10 cellular contexts compared by ENCODE assay signal in the genomic region with DNA sequence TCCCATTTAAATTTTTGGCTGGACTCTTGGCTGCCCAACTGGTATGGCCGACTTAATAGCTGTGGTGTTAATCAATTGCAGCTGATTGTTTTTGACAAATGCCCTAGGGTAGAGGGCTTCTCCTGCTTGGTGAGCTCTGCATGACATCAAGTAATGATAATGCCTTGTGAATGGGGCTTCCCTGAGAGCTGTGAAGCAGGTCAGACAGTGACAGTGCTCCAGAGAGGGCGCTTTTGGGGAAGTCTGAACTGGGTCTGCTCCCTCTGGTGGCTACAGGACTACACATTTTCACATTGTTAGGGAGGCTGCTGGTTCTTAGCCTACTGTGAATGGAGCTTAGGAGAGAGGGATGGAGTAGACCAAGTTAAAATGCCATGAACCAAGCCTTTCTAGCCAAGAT.
A peak's percentile ranks its signal among the peaks of the same experiment; 100 is the strongest.
DNase-seq lines count a peak whose midpoint lies in the region; ATAC-seq and TF ChIP-seq lines count a peak whose summit lies in the region.
"Had no signal": no experiment of that assay in that cellular context is flagged by ENCODE, and none has a peak within 500 bp of the region (broad histone marks: within the 10 kb centered on the region; RNA-seq: fewer than 3 reads in every experiment).

No MANE protein-coding gene starts in this region.

- TF ChIP-seq CTCF in VCaP (conservative IDR thresholded peaks at IDR 0.05), result peak; percentile 39

- DNase-seq in ELF-1 (ENCODE audit: low read depth, low spot score) (peak; percentile 93), HT-29 (ENCODE audit: low spot score) (peak; percentile 65), kidney tubule cell (ENCODE audit: low spot score) (peak; percentile 6), NCI-H446 treated with DMSO at 0.1 percent for 48 hours (lab: John Stamatoyannopoulos, UW) (no peak), NCI-H2081 (lab: John Stamatoyannopoulos, UW) (no peak)
- DNase-seq: activated CD4-positive, CD25-positive, alpha-beta regulatory T cell treated with anti-CD3 and anti-CD28 coated beads, Interleukin-2, amount 50 U/mL, for 72 hours; effector CD4-positive, alpha-beta T cell had no signal

- H3K27ac ChIP-seq in VCaP, result no peak overlapping the region

- ATAC-seq in HG03045 (IDR thresholded peaks at IDR 0.05; ENCODE audit: unreplicated experiment) (no peak), GM19395 (IDR thresholded peaks at IDR 0.05; ENCODE audit: unreplicated experiment) (no peak)

Comparison
In these comparisons a context has a peak if more than half of its experiments do, and no peak if none do; other contexts are left out.
1. DNase-seq: peak in ELF-1 (single experiment), HT-29 (single experiment) and kidney tubule cell (single experiment); none in NCI-H446 treated with DMSO at 0.1 percent for 48 hours (single experiment) and NCI-H2081 (0 of 2).